Comparison of ENCODE assay signal across 25 cellular contexts in genomic region chr1:244230470-244230869, GRCh38.
"Had no signal": no experiment of that assay in that cellular context is flagged by ENCODE, and none has a peak within 500 bp of the region (broad histone marks: within the 10 kb centered on the region; RNA-seq: fewer than 3 reads in every experiment).

No MANE protein-coding gene starts in this region.

- DNase-seq: activated B cell treated with CpG ODN at 0.5 μM for 24 hours; activated CD4-positive, alpha-beta T cell treated with anti-CD3 and anti-CD28 coated beads for 48 hours; activated CD4-positive, alpha-beta T cell treated with anti-CD3 and anti-CD28 coated beads, Interleukin-2, amount 50 U/mL, for 1 hour; activated CD4-positive, alpha-beta T cell treated with anti-CD3 and anti-CD28 coated beads, Interleukin-2, amount 50 U/mL, for 48 hours; activated CD8-positive, alpha-beta memory T cell treated with anti-CD3 and anti-CD28 coated beads for 24 hours; activated CD8-positive, alpha-beta T cell treated with anti-CD3 and anti-CD28 coated beads for 36 hours; activated gamma-delta T cell; activated naive CD4-positive, alpha-beta T cell; activated naive CD4-positive, alpha-beta T cell treated with anti-CD3 and anti-CD28 coated beads, Interleukin-2, amount 10 ng/mL, durations not matched to agents 7 days and 5 days; activated naive CD8-positive, alpha-beta T cell treated with anti-CD3 and anti-CD28 coated beads, Interleukin-2, amount 10 ng/mL, durations not matched to agents 7 days and 5 days; activated T-cell treated with anti-CD3 and anti-CD28 coated beads, Interleukin-2, amount 50 U/mL, for 4 hours; central memory CD4-positive, alpha-beta T cell; cerebellar nuclear complex; colonic mucosa; effector CD8-positive, alpha-beta T cell; esophagus squamous epithelium; foreskin melanocyte; T-helper 1 cell; T-helper 17 cell; T1000; WERI-Rb-1 had no signal

- H3K4me1 ChIP-seq: breast epithelium, colonic mucosa had no signal

- H3K27ac ChIP-seq: ascending aorta, cardiac muscle cell, colonic mucosa, esophagus squamous epithelium, WERI-Rb-1 had no signal

- H3K4me3 ChIP-seq: cardiac muscle cell, colonic mucosa had no signal

- ATAC-seq: activated CD4-positive, CD25-positive, alpha-beta regulatory T cell treated with anti-CD3 and anti-CD28 coated beads, Interleukin-2, amount 50 U/mL, for 24 hours; activated CD8-positive, alpha-beta T cell treated with anti-CD3 and anti-CD28 coated beads for 36 hours; activated T-cell treated with anti-CD3 and anti-CD28 coated beads, Interleukin-2, amount 50 U/mL, for 4 hours; T-helper 17 cell had no signal

- H3K27me3 ChIP-seq: ascending aorta, breast epithelium, colonic mucosa had no signal

- H3K36me3 ChIP-seq: ascending aorta, breast epithelium, cardiac muscle cell, colonic mucosa, esophagus squamous epithelium, WERI-Rb-1 had no signal

- H3K9me3 ChIP-seq: ascending aorta, breast epithelium, colonic mucosa, esophagus squamous epithelium had no signal
